ENCODE assay signal across 7 cellular contexts in genomic region chr5:71447218-71447808, GRCh38. TPM values are rescaled to one million over a fixed set of nuclear protein-coding genes. Genes with fewer than 3 reads are reported as not detected.
DNase-seq lines count a peak whose midpoint lies in the region; ATAC-seq and TF ChIP-seq lines count a peak whose summit lies in the region.
"Not testable (repeated sequence)": the region's sequence is repeated elsewhere in the genome, so short reads cannot be mapped to it uniquely, and the experiment has no call there.

No MANE protein-coding gene starts in this region.

- H2BK5ac ChIP-seq in trophoblast cell (ENCODE audit: low read depth, low read length, poor library complexity): not testable (repeated sequence)

- H3K36me3 ChIP-seq in gastroesophageal sphincter; trophoblast cell (ENCODE audit: control insufficient read depth in 1 of 2, insufficient read depth in 2 of 2, low read length in 2 of 2): not testable (repeated sequence)

- H3K23ac ChIP-seq in trophoblast cell (ENCODE audit: low read length): not testable (repeated sequence)

- not testable (repeated sequence) for H3K4ac ChIP-seq in trophoblast cell (ENCODE audit: low read depth, low read length)

- not testable (repeated sequence) for H3K79me1 ChIP-seq in trophoblast cell (ENCODE audit: low read length)

- not testable (repeated sequence) for H2AFZ ChIP-seq in trophoblast cell (ENCODE audit: insufficient read depth, low read length, poor library complexity)

- H2BK120ac ChIP-seq in trophoblast cell (ENCODE audit: insufficient read depth, low read length, poor library complexity): not testable (repeated sequence)

- TF ChIP-seq CTCF in gastroesophageal sphincter (IDR thresholded peaks at IDR 0.05): peak in 1 of 4 experiments; percentile 40

- not testable (repeated sequence) for H3K79me2 ChIP-seq in trophoblast cell (ENCODE audit: control insufficient read depth, insufficient read depth, low read length, poor library complexity)

- ATAC-seq in GM18498 (IDR thresholded peaks at IDR 0.05; ENCODE audit: unreplicated experiment) (peak; percentile 97), HG02763 (IDR thresholded peaks at IDR 0.05; ENCODE audit: unreplicated experiment) (peak; percentile 92), gastroesophageal sphincter (peak; percentile 70)

- WGBS in gastroesophageal sphincter (ENCODE audit: low coverage in 1 of 2), 2 donors: 0% methylated on average over 1 to 2 of the region's 6 CpGs
- WGBS in trophoblast cell (ENCODE audit: extremely low coverage, insufficient coverage, insufficient read length): no CpG with 5 or more reads among the region's 6 CpGs

- H2BK12ac ChIP-seq in trophoblast cell (ENCODE audit: low read length): not testable (repeated sequence)

- H4K8ac ChIP-seq in trophoblast cell (ENCODE audit: low read depth, low read length): not testable (repeated sequence)

- not testable (repeated sequence) for H3K4me1 ChIP-seq in gastroesophageal sphincter; trophoblast cell (ENCODE audit: control insufficient read depth in 1 of 2, insufficient read depth in 2 of 2, low read length in 2 of 2)

- not testable (repeated sequence) for TF ChIP-seq EP300 in gastroesophageal sphincter (IDR thresholded peaks at IDR 0.05)

- H3K27me3 ChIP-seq in gastroesophageal sphincter: peaks cover 43% of the 10 kb centered on the region
- H3K27me3 ChIP-seq in trophoblast cell (ENCODE audit: insufficient read depth, low read length): not testable (repeated sequence)

- not testable (repeated sequence) for H3K9me3 ChIP-seq in gastroesophageal sphincter; trophoblast cell (ENCODE audit: insufficient read depth, low read depth, low read length)

- DNase-seq in NCI-H1417 (lab: John Stamatoyannopoulos, UW) (peak; percentile 45 to 89 (median 61)), SKM-1 treated with dmso at 0.1 percent for 144 hours (lab: John Stamatoyannopoulos, UW; ENCODE audit: unreplicated experiment) (peak; percentile 41), trophoblast cell (peak; percentile 18 to 49)
- peak; percentile 30 for DNase-seq in activated gamma-delta T cell treated with anti-CD3 and anti-CD28 coated beads, Interleukin-2, amount 50 U/mL, for 16 hours (ENCODE audit: low read depth)

- H3K9ac ChIP-seq in trophoblast cell (ENCODE audit: low read length): not testable (repeated sequence)

- H2AK5ac ChIP-seq in trophoblast cell (ENCODE audit: low read length): not testable (repeated sequence)

- not testable (repeated sequence) for H4K12ac ChIP-seq in trophoblast cell (ENCODE audit: low read depth, low read length)

- H4K91ac ChIP-seq in trophoblast cell (ENCODE audit: low read depth, low read length): not testable (repeated sequence)

- H3K4me3 ChIP-seq in gastroesophageal sphincter; trophoblast cell (ENCODE audit: low read depth, low read length): not testable (repeated sequence)

- H3K4me2 ChIP-seq in trophoblast cell (ENCODE audit: low read length): not testable (repeated sequence)

- not testable (repeated sequence) for H3K27ac ChIP-seq in gastroesophageal sphincter; trophoblast cell (ENCODE audit: low read depth, low read length)

- H3K14ac ChIP-seq in trophoblast cell (ENCODE audit: low read length): not testable (repeated sequence)

- not testable (repeated sequence) for H3K18ac ChIP-seq in trophoblast cell (ENCODE audit: low read length)

- TF ChIP-seq POLR2A in gastroesophageal sphincter (IDR thresholded peaks at IDR 0.05): not testable (repeated sequence)

RNA-seq across cellular contexts. Expression of gene BDP1, which starts 8.1 kb away (rescaled TPM):
- total RNA-seq in gastroesophageal sphincter: 10 to 100 TPM; 26.1 to 48.9 (median 31.6) TPM
- polyA plus RNA-seq in trophoblast cell (2013): 11.3 and 11.6 TPM in 2 replicates
